In the genomic region with DNA sequence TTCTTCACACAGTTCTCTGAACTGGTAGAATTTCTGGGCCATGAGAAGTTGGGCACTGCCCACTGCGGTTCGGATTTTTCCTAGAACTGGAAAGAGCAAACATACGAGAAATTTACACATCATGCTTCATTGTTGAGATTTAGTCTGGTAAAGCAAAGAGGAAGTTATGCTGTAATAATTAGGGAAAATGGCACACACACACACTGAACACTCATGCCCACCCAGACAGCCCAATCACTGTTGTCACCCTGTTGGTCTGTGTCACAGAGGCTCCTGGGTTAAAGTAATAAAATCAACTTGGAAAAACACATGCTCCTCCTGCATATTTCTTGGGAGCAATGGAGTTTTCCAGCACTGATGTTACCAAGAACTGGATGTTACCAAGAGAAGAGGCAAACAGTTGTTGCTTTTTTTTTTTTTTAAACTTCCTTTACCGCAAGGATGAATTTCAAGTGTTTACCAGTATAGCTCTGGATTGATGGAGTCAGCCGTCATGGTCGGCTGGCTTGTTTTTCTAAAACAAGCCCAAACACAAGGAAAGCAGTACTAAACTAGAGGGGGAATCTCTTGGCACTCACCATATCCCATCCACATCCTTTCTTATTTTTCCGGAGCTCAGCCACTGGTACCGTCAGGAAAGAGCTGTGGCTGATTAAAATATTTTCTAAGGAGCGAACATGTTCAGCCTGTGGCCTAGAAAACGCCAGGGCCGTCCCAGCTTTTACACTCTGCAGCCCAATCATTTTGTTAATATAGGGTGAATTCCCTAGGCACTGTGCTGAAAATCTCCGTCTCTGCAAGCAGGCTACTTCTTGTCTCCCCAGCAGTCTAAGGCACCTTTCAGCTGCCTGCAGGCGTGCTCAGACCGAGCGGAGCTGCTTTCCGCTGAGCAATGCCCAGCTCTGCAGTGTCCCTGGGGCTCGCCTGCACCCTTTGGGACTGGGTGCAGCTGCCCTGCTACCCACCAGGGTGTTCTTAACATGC, we compare ENCODE assay signal across 13 cellular contexts. TPM values are rescaled to one million over a fixed set of nuclear protein-coding genes. Genes with fewer than 3 reads are reported as not detected.
DNase-seq lines count a peak whose midpoint lies in the region; ATAC-seq and TF ChIP-seq lines count a peak whose summit lies in the region.
"Had no signal": no experiment of that assay in that cellular context is flagged by ENCODE, and none has a peak within 500 bp of the region (broad histone marks: within the 10 kb centered on the region; RNA-seq: fewer than 3 reads in every experiment).

No MANE protein-coding gene starts in this region.

- H3K4me2 ChIP-seq in H9 (ENCODE audit: insufficient read depth, insufficient read length, low read length) (no peak overlapping the region), fibroblast of lung (ENCODE audit: extremely low read depth, insufficient read depth, low read length) (peak overlapping the region; percentile 45), trophoblast cell (ENCODE audit: low read length) (no peak overlapping the region)

- H2BK5ac ChIP-seq in H9 (ENCODE audit: insufficient read length, low read length) = no peak overlapping the region
- H2BK5ac ChIP-seq in trophoblast cell (ENCODE audit: low read depth, low read length, poor library complexity) = no peak overlapping the region

- CTCF ChIA-PET in activated CD8-positive, alpha-beta T cell treated with anti-CD3 and anti-CD28 coated beads for 36 hours (lab: Charles Lee) = interaction anchor here (1.4 to 1.8 kb wide), 2 partner anchors 15 to 77 kb away, joined by 4 to 5 read pairs; no protein-coding TSS in a partner anchor

- H2AK5ac ChIP-seq in H9 (ENCODE audit: insufficient read length, low read length) = no peak overlapping the region
- H2AK5ac ChIP-seq in trophoblast cell (ENCODE audit: low read length) = no peak overlapping the region

- no peaks in the 10 kb centered on the region for H3K79me2 ChIP-seq in H9 (ENCODE audit: insufficient read depth, low read length)
- no peaks in the 10 kb centered on the region for H3K79me2 ChIP-seq in fibroblast of lung (ENCODE audit: control insufficient read depth, insufficient read depth, low read length)
- H3K79me2 ChIP-seq in trophoblast cell (ENCODE audit: control insufficient read depth, insufficient read depth, low read length, poor library complexity) = no peaks in the 10 kb centered on the region

- H4K8ac ChIP-seq in H9 (replicated peaks; ENCODE audit: insufficient read length, low read depth, low read length) (no peak overlapping the region), trophoblast cell (ENCODE audit: low read depth, low read length) (no peak overlapping the region)

- H3T11ph ChIP-seq in H9 (ENCODE audit: low read length) = no peak overlapping the region

- 0 out of 7 replicates have a peak, but pooled peaks cover 0 to 2% (median 0%) of the 10 kb centered on the region in 3 experiments for H3K36me3 Mint-ChIP-seq in H9 (ENCODE audit: insufficient read depth in 1 of 3, low read depth in 3 of 3)
- no peaks in the 10 kb centered on the region for H3K36me3 Mint-ChIP-seq in T-helper 17 cell (ENCODE audit: low read depth)
- H3K36me3 Mint-ChIP-seq in activated T-cell treated with anti-CD3 and anti-CD28 coated beads, Interleukin-2, amount 50 U/mL, for 4 hours (ENCODE audit: insufficient read depth) = no peaks in the 10 kb centered on the region
- no peaks in the 10 kb centered on the region for H3K36me3 Mint-ChIP-seq in activated CD8-positive, alpha-beta T cell treated with anti-CD3 and anti-CD28 coated beads for 36 hours (ENCODE audit: low read depth)

- H3K4me1 Mint-ChIP-seq in H9 (peaks cover 33 to 37% of the 10 kb centered on the region in 2 experiments), T-helper 17 cell (peaks cover 7% of the 10 kb centered on the region)
- H3K4me1 Mint-ChIP-seq in activated T-cell treated with anti-CD3 and anti-CD28 coated beads, Interleukin-2, amount 50 U/mL, for 4 hours (ENCODE audit: low read depth) = peaks cover 10% of the 10 kb centered on the region
- peaks cover 10% of the 10 kb centered on the region for H3K4me1 Mint-ChIP-seq in activated CD8-positive, alpha-beta T cell treated with anti-CD3 and anti-CD28 coated beads for 36 hours (ENCODE audit: low read depth)

- H2AFZ ChIP-seq in H9 (ENCODE audit: low read length) (no peak overlapping the region), fibroblast of lung (ENCODE audit: low read length) (peak overlapping the region; percentile 45), trophoblast cell (ENCODE audit: insufficient read depth, low read length, poor library complexity) (no peak overlapping the region)

- H3K4ac ChIP-seq in H9 (ENCODE audit: low read depth, low read length) = no peak overlapping the region
- H3K4ac ChIP-seq in trophoblast cell (ENCODE audit: low read depth, low read length) = no peak overlapping the region

- TF ChIP-seq CTCF in H9 (conservative IDR thresholded peaks at IDR 0.05) (no peak), fibroblast of lung (conservative IDR thresholded peaks at IDR 0.05 in 1 of 2, IDR thresholded peaks at IDR 0.05 in 1 of 2; ENCODE audit: low read depth in 1 of 2, low read length in 2 of 2) (no peak), retinal pigment epithelial cell (conservative IDR thresholded peaks at IDR 0.05; ENCODE audit: low read depth, low read length) (peak; percentile 8)
- no peak for TF ChIP-seq CTCF in activated CD8-positive, alpha-beta T cell treated with anti-CD3 and anti-CD28 coated beads for 36 hours (IDR thresholded peaks at IDR 0.05)

- no peak overlapping the region for H4K12ac ChIP-seq in trophoblast cell (ENCODE audit: low read depth, low read length)

- no peaks in the 10 kb centered on the region for H3K79me1 ChIP-seq in H9 (ENCODE audit: insufficient read depth, low read depth, low read length, poor library complexity, severe bottlenecking)
- peaks cover 2% of the 10 kb centered on the region for H3K79me1 ChIP-seq in trophoblast cell (ENCODE audit: low read length)

- H3K27ac Mint-ChIP-seq in H9 (peak overlapping the region; percentile 72 to 85 (median 74); a peak in 6 of 7 replicates), T-helper 17 cell (no peak overlapping the region)
- no peak overlapping the region for H3K27ac Mint-ChIP-seq in activated CD8-positive, alpha-beta T cell treated with anti-CD3 and anti-CD28 coated beads for 36 hours
- H3K27ac Mint-ChIP-seq: activated T-cell treated with anti-CD3 and anti-CD28 coated beads, Interleukin-2, amount 50 U/mL, for 24 hours had no signal

- H3K14ac ChIP-seq in H9 (ENCODE audit: insufficient read depth, low read length) (peak overlapping the region; percentile 60; the same call in 1 of the 2 replicates), trophoblast cell (ENCODE audit: low read length) (no peak overlapping the region)

- intact Hi-C loops in activated CD8-positive, alpha-beta T cell treated with anti-CD3 and anti-CD28 coated beads for 36 hours (cut with micrococcal nuclease) = no loop called here

- POLR2A ChIA-PET in activated CD8-positive, alpha-beta T cell treated with anti-CD3 and anti-CD28 coated beads for 36 hours (lab: Charles Lee) = no interaction called here

- no peak overlapping the region for H3K9ac ChIP-seq in H9 (ENCODE audit: extremely low read depth, insufficient read length, low read length)
- H3K9ac ChIP-seq in fibroblast of lung (ENCODE audit: insufficient read depth, low read length) = no peak overlapping the region
- H3K9ac ChIP-seq in trophoblast cell (ENCODE audit: low read length) = no peak overlapping the region

- H2BK20ac ChIP-seq in H9 (ENCODE audit: low read depth, low read length, poor library complexity, severe bottlenecking) = no peak overlapping the region

- DNase-seq in H9 = peak; percentile 42
- peak; percentile 60 for DNase-seq in NCI-H2196 treated with DMSO at 0.1 percent for 48 hours (lab: John Stamatoyannopoulos, UW; ENCODE audit: unreplicated experiment)
- peak in 1 of 2 donors; percentile 11 for DNase-seq in fibroblast of lung (ENCODE audit: low read depth in 2 of 2)
- no peak for DNase-seq in retinal pigment epithelial cell (ENCODE audit: low read depth)
- DNase-seq in trophoblast cell = no peak
- DNase-seq in T-helper 17 cell = no peak
- no peak for DNase-seq in activated T-cell treated with anti-CD3 and anti-CD28 coated beads, Interleukin-2, amount 50 U/mL, for 4 hours
- DNase-seq in activated CD8-positive, alpha-beta T cell treated with anti-CD3 and anti-CD28 coated beads for 36 hours = no peak
- DNase-seq: activated T-cell treated with anti-CD3 and anti-CD28 coated beads, Interleukin-2, amount 50 U/mL, for 24 hours; brain microvascular endothelial cell; Peyer's patch; stimulated activated CD4-positive, alpha-beta T cell treated with anti-CD3 and anti-CD28 coated beads, Interleukin-2, amount 100 ng/mL, for 24 hours; stimulated activated naive CD4-positive, alpha-beta T cell treated with Interleukin-2 at 50 U/mL for 16 hours had no signal

- no peaks in the 10 kb centered on the region for H3K9me3 ChIP-seq in H9 (ENCODE audit: control insufficient read depth, low read depth, low read length)
- no peaks in the 10 kb centered on the region for H3K9me3 ChIP-seq in fibroblast of lung (ENCODE audit: control insufficient read depth, insufficient read depth, low read depth, low read length)
- no peaks in the 10 kb centered on the region for H3K9me3 ChIP-seq in trophoblast cell (ENCODE audit: insufficient read depth, low read depth, low read length)
- H3K9me3 ChIP-seq in T-helper 17 cell (ENCODE audit: control insufficient read depth, low read length, poor library complexity, severe bottlenecking) = no peaks in the 10 kb centered on the region
- H3K9me3 ChIP-seq: Peyer's patch had no signal

- no peak overlapping the region for H4K91ac ChIP-seq in H9 (ENCODE audit: insufficient read length, low read depth, low read length)
- no peak overlapping the region for H4K91ac ChIP-seq in trophoblast cell (ENCODE audit: low read depth, low read length)

- no peaks in the 10 kb centered on the region; the same call in 1 of the 2 replicates for H3K4me1 ChIP-seq in H9 (ENCODE audit: insufficient read depth, low read length)
- H3K4me1 ChIP-seq in fibroblast of lung (ENCODE audit: control insufficient read depth, extremely low read depth, insufficient read depth, low read length) = peaks cover 3% of the 10 kb centered on the region
- H3K4me1 ChIP-seq in trophoblast cell (ENCODE audit: control insufficient read depth in 1 of 2, insufficient read depth in 2 of 2, low read length in 2 of 2) = no peaks in the 10 kb centered on the region
- H3K4me1 ChIP-seq: Peyer's patch had no signal

- H3K18ac ChIP-seq in H9 (ENCODE audit: insufficient read length, low read depth, low read length) (no peak overlapping the region), trophoblast cell (ENCODE audit: low read length) (no peak overlapping the region)

- H3K23ac ChIP-seq in H9 (ENCODE audit: insufficient read length, low read depth, low read length) (no peak overlapping the region), trophoblast cell (ENCODE audit: low read length) (no peak overlapping the region)

- no peak overlapping the region for H3K4me3 Mint-ChIP-seq in H9
- no peak overlapping the region for H3K4me3 Mint-ChIP-seq in T-helper 17 cell
- no peak overlapping the region for H3K4me3 Mint-ChIP-seq in activated T-cell treated with anti-CD3 and anti-CD28 coated beads, Interleukin-2, amount 50 U/mL, for 4 hours
- H3K4me3 Mint-ChIP-seq in activated CD8-positive, alpha-beta T cell treated with anti-CD3 and anti-CD28 coated beads for 36 hours = no peak overlapping the region
- H3K4me3 Mint-ChIP-seq: activated T-cell treated with anti-CD3 and anti-CD28 coated beads, Interleukin-2, amount 50 U/mL, for 24 hours had no signal

- H3K27me3 ChIP-seq in H9 (ENCODE audit: insufficient read depth, low read length) (no peaks in the 10 kb centered on the region), fibroblast of lung (ENCODE audit: control insufficient read depth, insufficient read depth, low read length) (no peaks in the 10 kb centered on the region), trophoblast cell (ENCODE audit: insufficient read depth, low read length) (no peaks in the 10 kb centered on the region)
- H3K27me3 ChIP-seq: brain microvascular endothelial cell, Peyer's patch had no signal

- H4K20me1 ChIP-seq in H9 (ENCODE audit: control insufficient read depth, insufficient read depth, insufficient read length) (no peaks in the 10 kb centered on the region), fibroblast of lung (ENCODE audit: control insufficient read depth, extremely low read depth, insufficient read depth, low read length) (no peaks in the 10 kb centered on the region)

- H2BK15ac ChIP-seq in H9 (ENCODE audit: low read depth, low read length) = no peak overlapping the region

- H3K56ac ChIP-seq in H9 (ENCODE audit: insufficient read length, low read depth, low read length) = no peak overlapping the region

- H3K27ac ChIP-seq in H9 (ENCODE audit: insufficient read length, low read depth, low read length) = no peak overlapping the region
- H3K27ac ChIP-seq in fibroblast of lung (ENCODE audit: insufficient read depth, low read length) = no peak overlapping the region
- no peak overlapping the region for H3K27ac ChIP-seq in trophoblast cell (ENCODE audit: low read depth, low read length)
- H3K27ac ChIP-seq: brain microvascular endothelial cell had no signal

- H3K23me2 ChIP-seq in H9 (ENCODE audit: insufficient read length, low read depth, low read length, poor library complexity, severe bottlenecking) = no peaks in the 10 kb centered on the region

- no peak for ATAC-seq in T-helper 17 cell
- ATAC-seq in activated T-cell treated with anti-CD3 and anti-CD28 coated beads, Interleukin-2, amount 50 U/mL, for 4 hours = no peak
- ATAC-seq in activated CD8-positive, alpha-beta T cell treated with anti-CD3 and anti-CD28 coated beads for 36 hours = no peak

- H3K4me3 ChIP-seq in fibroblast of lung (replicated peaks in 1 of 4; ENCODE audit: control extremely low read depth in 1 of 4, insufficient read depth in 1 of 4, low read depth in 3 of 4, low read length in 4 of 4) (no peak overlapping the region), retinal pigment epithelial cell (ENCODE audit: low read length) (peak overlapping the region; percentile 9), trophoblast cell (ENCODE audit: low read depth, low read length) (no peak overlapping the region)
- H3K4me3 ChIP-seq: Peyer's patch had no signal

- H3K36me3 ChIP-seq in fibroblast of lung (ENCODE audit: control insufficient read depth, insufficient read depth, low read length) (no peaks in the 10 kb centered on the region), trophoblast cell (ENCODE audit: control insufficient read depth in 1 of 2, insufficient read depth in 2 of 2, low read length in 2 of 2) (no peaks in the 10 kb centered on the region)
- H3K36me3 ChIP-seq: brain microvascular endothelial cell, Peyer's patch had no signal

- H3K27me3 Mint-ChIP-seq in H9 (ENCODE audit: low read depth) = no peaks in the 10 kb centered on the region
- no peaks in the 10 kb centered on the region for H3K27me3 Mint-ChIP-seq in T-helper 17 cell
- H3K27me3 Mint-ChIP-seq in activated T-cell treated with anti-CD3 and anti-CD28 coated beads, Interleukin-2, amount 50 U/mL, for 4 hours (ENCODE audit: low read depth) = no peaks in the 10 kb centered on the region
- H3K27me3 Mint-ChIP-seq in activated CD8-positive, alpha-beta T cell treated with anti-CD3 and anti-CD28 coated beads for 36 hours = no peaks in the 10 kb centered on the region
- H3K27me3 Mint-ChIP-seq: activated T-cell treated with anti-CD3 and anti-CD28 coated beads, Interleukin-2, amount 50 U/mL, for 24 hours had no signal

- H2BK120ac ChIP-seq in H9 (ENCODE audit: low read depth, low read length, poor library complexity, severe bottlenecking) (no peak overlapping the region), trophoblast cell (ENCODE audit: insufficient read depth, low read length, poor library complexity) (no peak overlapping the region)

- H2BK12ac ChIP-seq in H9 (ENCODE audit: insufficient read length, low read depth, low read length) (no peak overlapping the region), trophoblast cell (ENCODE audit: low read length) (no peak overlapping the region)

- H4K5ac ChIP-seq in H9 (ENCODE audit: insufficient read length, low read depth, low read length) = no peak overlapping the region

- no CpG with 5 or more reads among the region's 17 CpGs for WGBS in H9 (ENCODE audit: extremely low coverage, insufficient read length, low lambda C conversion rate)
- WGBS in trophoblast cell (ENCODE audit: extremely low coverage, insufficient coverage, insufficient read length) = no CpG with 5 or more reads among the region's 17 CpGs

- no peaks in the 10 kb centered on the region for H3K9me3 Mint-ChIP-seq in H9
- H3K9me3 Mint-ChIP-seq in activated T-cell treated with anti-CD3 and anti-CD28 coated beads, Interleukin-2, amount 50 U/mL, for 4 hours = no peaks in the 10 kb centered on the region
- H3K9me3 Mint-ChIP-seq in activated CD8-positive, alpha-beta T cell treated with anti-CD3 and anti-CD28 coated beads for 36 hours = no peaks in the 10 kb centered on the region
- H3K9me3 Mint-ChIP-seq: activated T-cell treated with anti-CD3 and anti-CD28 coated beads, Interleukin-2, amount 50 U/mL, for 24 hours had no signal

RNA-seq across cellular contexts. Expression of a gene that starts 58.9 kb away (rescaled TPM):
- total RNA-seq in H9 (2021) (251 and 261 TPM in 2 replicates), fibroblast of lung (157 and 163 TPM in 2 replicates), T-helper 17 cell (10 to 100 TPM; 56.3 to 71.7 TPM)
- 64.7 and 100 TPM in 2 replicates for polyA plus RNA-seq in fibroblast of lung
- 33.3 and 41.6 TPM in 2 replicates for polyA plus RNA-seq in fibroblast of lung (2012)
- polyA minus RNA-seq in fibroblast of lung (ENCODE audit: low replicate concordance) = 51.2 and 55.0 TPM in 2 replicates
- polyA plus RNA-seq in trophoblast cell (2013) = 125 and 128 TPM in 2 replicates
- total RNA-seq in activated T-cell treated with anti-CD3 and anti-CD28 coated beads, Interleukin-2, amount 50 U/mL, for 4 hours = 10 to 100 TPM; 19.8 to 35.0 (median 34.8) TPM
- 10 to 100 TPM; 33.3 to 34.5 TPM for total RNA-seq in activated CD8-positive, alpha-beta T cell treated with anti-CD3 and anti-CD28 coated beads for 36 hours

Comparison
In these comparisons a context has a peak if more than half of its experiments do, and no peak if none do; other contexts are left out.
1. DNase-seq: peak in H9 (single experiment) and NCI-H2196 treated with DMSO at 0.1 percent for 48 hours (single experiment); none in retinal pigment epithelial cell (single experiment), trophoblast cell (0 of 2), T-helper 17 cell (0 of 3), activated T-cell treated with anti-CD3 and anti-CD28 coated beads, Interleukin-2, amount 50 U/mL, for 4 hours (single experiment) and activated CD8-positive, alpha-beta T cell treated with anti-CD3 and anti-CD28 coated beads for 36 hours (single experiment).
2. H3K27ac Mint-ChIP-seq: peak in H9 (3 of 3); none in T-helper 17 cell (single experiment) and activated CD8-positive, alpha-beta T cell treated with anti-CD3 and anti-CD28 coated beads for 36 hours (single experiment).